ENCODE assay signal across 7 cellular contexts in the genomic region with DNA sequence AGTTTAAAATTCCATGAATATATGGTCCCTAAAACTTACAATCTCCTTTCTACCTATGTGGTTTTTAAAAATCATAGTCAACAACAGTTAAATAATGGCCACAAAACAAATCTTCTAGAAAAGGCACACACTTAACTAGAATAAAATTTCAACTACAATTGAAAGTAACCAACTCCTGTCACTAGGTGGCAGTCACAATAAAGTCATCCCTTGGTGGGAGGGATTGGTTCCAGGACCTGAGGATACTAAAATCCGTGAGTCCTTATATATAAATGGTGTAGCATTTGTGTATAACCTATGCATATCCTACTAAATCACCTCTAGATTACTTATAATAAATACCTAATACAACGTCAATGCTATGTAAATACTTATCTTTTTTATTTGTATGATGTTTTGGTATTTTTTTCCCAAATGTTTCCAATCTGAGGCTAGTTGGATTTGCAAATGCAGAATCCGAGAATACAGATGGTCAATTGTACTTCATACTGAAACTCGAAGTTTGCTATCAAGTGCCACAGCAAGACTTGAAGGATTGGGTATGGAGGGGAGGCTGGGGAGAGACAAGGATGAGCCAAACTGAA.
A peak's percentile ranks its signal among the peaks of the same experiment; 100 is the strongest.
DNase-seq lines count a peak whose midpoint lies in the region; ATAC-seq and TF ChIP-seq lines count a peak whose summit lies in the region.

No MANE protein-coding gene starts in this region.

- no peak for ATAC-seq in HG02763 (IDR thresholded peaks at IDR 0.05; ENCODE audit: unreplicated experiment)
- no peak for ATAC-seq in stimulated activated naive CD8-positive, alpha-beta T cell treated with anti-CD3 and anti-CD28 coated beads, Interleukin-15, Interleukin-2, amounts not matched to agents 100 U/mL and 50 U/mL, for 24 hours

- H3K79me2 ChIP-seq in Loucy (ENCODE audit: insufficient read depth, low read length): no peaks in the 10 kb centered on the region

- no peaks in the 10 kb centered on the region for H3F3A ChIP-seq in Loucy (ENCODE audit: low read depth)

- no peaks in the 10 kb centered on the region for H3K9me2 ChIP-seq in Loucy (replicated peaks; ENCODE audit: low read depth, low read length)

- peak overlapping the region; percentile 46 for H3K9ac ChIP-seq in Loucy (ENCODE audit: low read depth, low read length, poor library complexity, severe bottlenecking)

- H3K27me3 ChIP-seq in Loucy (ENCODE audit: insufficient read depth, low read length, poor library complexity, severe bottlenecking): no peaks in the 10 kb centered on the region

- H4K20me1 ChIP-seq in Loucy (ENCODE audit: insufficient read depth, low read length, poor library complexity, severe bottlenecking): no peaks in the 10 kb centered on the region

- DNase-seq in GM03348 (ENCODE audit: low spot score) (peak; percentile 81), SW 1271 (lab: John Stamatoyannopoulos, UW) (peak; percentile 19 to 55), fibroblast of villous mesenchyme (ENCODE audit: low read depth) (peak; percentile 63), putamen (ENCODE audit: low spot score) (peak; percentile 19)
- DNase-seq in stimulated activated naive CD8-positive, alpha-beta T cell treated with anti-CD3 and anti-CD28 coated beads, Interleukin-15, Interleukin-2, amounts not matched to agents 100 U/mL and 50 U/mL, for 24 hours: no peak

- peaks cover 29% of the 10 kb centered on the region for H3K4me1 ChIP-seq in Loucy (ENCODE audit: insufficient read depth, low read length, poor library complexity, severe bottlenecking)

- H3K9me3 ChIP-seq in Loucy (ENCODE audit: insufficient read depth, low read depth, low read length): no peaks in the 10 kb centered on the region

- H3K4me2 ChIP-seq in Loucy (ENCODE audit: low read depth, low read length, poor library complexity, severe bottlenecking): peak overlapping the region; percentile 52

- peak overlapping the region; percentile 21 for H3K4me3 ChIP-seq in Loucy (ENCODE audit: low read length, poor library complexity, severe bottlenecking)
- H3K4me3 ChIP-seq in fibroblast of villous mesenchyme (ENCODE audit: low read depth, low read length): no peak overlapping the region

- H2AFZ ChIP-seq in Loucy (ENCODE audit: low read length): no peak overlapping the region

- TF ChIP-seq CTCF in Loucy (conservative IDR thresholded peaks at IDR 0.05; ENCODE audit: low read length) (peak; percentile 84), fibroblast of villous mesenchyme (IDR thresholded peaks at IDR 0.05; ENCODE audit: insufficient read depth, low read depth, low read length) (peak; percentile 66)

- no peaks in the 10 kb centered on the region for H3K36me3 ChIP-seq in Loucy (ENCODE audit: insufficient read depth, low read length)
